Comparison of ENCODE assay signal across 9 cellular contexts in the genomic region with DNA sequence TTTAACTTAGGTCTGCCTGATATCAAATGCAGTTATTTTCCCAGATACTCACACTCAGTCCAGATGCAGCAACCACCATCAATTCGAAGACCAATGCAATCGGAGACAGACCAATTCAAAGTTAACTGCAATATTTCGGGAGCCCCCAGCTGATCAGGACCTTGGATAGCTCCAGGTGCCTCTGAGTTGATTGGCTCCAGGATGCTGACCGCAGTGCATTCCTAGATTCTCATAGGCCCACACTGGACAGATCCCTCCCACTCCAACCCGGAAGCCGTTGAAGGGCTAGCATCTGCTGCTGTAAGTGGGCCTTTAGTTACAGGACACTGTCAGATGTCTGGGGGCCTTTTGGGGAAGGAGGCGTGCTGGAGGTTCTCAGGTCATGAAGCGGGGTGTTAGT.
DNase-seq lines count a peak whose midpoint lies in the region; ATAC-seq and TF ChIP-seq lines count a peak whose summit lies in the region.
"Had no signal": no experiment of that assay in that cellular context is flagged by ENCODE, and none has a peak within 500 bp of the region (broad histone marks: within the 10 kb centered on the region; RNA-seq: fewer than 3 reads in every experiment).

No MANE protein-coding gene starts in this region.

- no TSS peak for BruUV-seq in OCI-LY7 (replicated peaks; lab: Mats Ljungman, UMichigan)

- intact Hi-C loops in OCI-LY7 (cut with micrococcal nuclease; ENCODE audit: unreplicated experiment) = no loop called here
- intact Hi-C loops in left lung (cut with DNase I) = no loop called here

- CTCF ChIA-PET in OCI-LY7 (lab: Charles Lee; ENCODE audit: unreplicated experiment) = no interaction called here

- no peaks in the 10 kb centered on the region for H3K4me1 ChIP-seq in OCI-LY7 (ENCODE audit: insufficient read depth, low read length, poor library complexity, severe bottlenecking)
- no peaks in the 10 kb centered on the region for H3K4me1 ChIP-seq in left lung
- no peaks in the 10 kb centered on the region for H3K4me1 ChIP-seq in upper lobe of left lung

- no peak overlapping the region for H3K27ac ChIP-seq in OCI-LY7 (ENCODE audit: low read depth, low read length, poor library complexity, severe bottlenecking)
- no peak overlapping the region for H3K27ac ChIP-seq in left lung
- no peak overlapping the region for H3K27ac ChIP-seq in upper lobe of left lung

- no peak overlapping the region for H3K4me3 ChIP-seq in OCI-LY7 (ENCODE audit: low read depth, low read length, poor library complexity, severe bottlenecking)
- no peak overlapping the region for H3K4me3 ChIP-seq in left lung
- H3K4me3 ChIP-seq in upper lobe of left lung = no peak overlapping the region

- H3K36me3 ChIP-seq in OCI-LY7 (ENCODE audit: insufficient read depth, low read length) = no peaks in the 10 kb centered on the region
- no peaks in the 10 kb centered on the region for H3K36me3 ChIP-seq in left lung
- H3K36me3 ChIP-seq in upper lobe of left lung = no peaks in the 10 kb centered on the region

- no peak overlapping the region for H3K4me2 ChIP-seq in OCI-LY7 (ENCODE audit: low read length)

- ATAC-seq in left lung = peak; percentile 88
- peak; percentile 67 to 73 for ATAC-seq in upper lobe of left lung (ENCODE audit: low FRiP score in 2 of 2)
- no peak for ATAC-seq in GM21619 (IDR thresholded peaks at IDR 0.05; ENCODE audit: unreplicated experiment)

- 11 to 15% methylated on average over 7 to 8 of the region's 8 CpGs for WGBS in upper lobe of left lung, 2 donors

- no peaks in the 10 kb centered on the region for H4K20me1 ChIP-seq in OCI-LY7 (ENCODE audit: insufficient read depth, low read length)

- H3K9me3 ChIP-seq in OCI-LY7 (ENCODE audit: low read length) (no peaks in the 10 kb centered on the region), left lung (no peaks in the 10 kb centered on the region), upper lobe of left lung (no peaks in the 10 kb centered on the region)

- no peaks in the 10 kb centered on the region for H3K9me2 ChIP-seq in OCI-LY7 (ENCODE audit: insufficient read depth, low read length)

- no peak overlapping the region for H2AFZ ChIP-seq in OCI-LY7 (ENCODE audit: low read length)

- TF ChIP-seq EP300 in upper lobe of left lung (IDR thresholded peaks at IDR 0.05) = no peak

- peaks cover 0 to 38% of the 10 kb centered on the region in 2 donors for H3K27me3 ChIP-seq in left lung
- H3K27me3 ChIP-seq in upper lobe of left lung = no peaks in the 10 kb centered on the region

- TF ChIP-seq CTCF in OCI-LY7 (conservative IDR thresholded peaks at IDR 0.05; ENCODE audit: low read length) = no peak
- TF ChIP-seq CTCF in left lung (IDR thresholded peaks at IDR 0.05) = no peak
- no peak for TF ChIP-seq CTCF in upper lobe of left lung (IDR thresholded peaks at IDR 0.05)

- H3K79me2 ChIP-seq in OCI-LY7 (ENCODE audit: insufficient read depth, low read depth, low read length) = no peaks in the 10 kb centered on the region

- DNase-seq in H4 (ENCODE audit: low spot score) (peak; percentile 62), OCI-LY7 (ENCODE audit: low spot score) (peak; percentile 66), amniotic epithelial cell (ENCODE audit: low read depth) (peak; percentile 36), left lung (peak in 1 of 2 donors; percentile 36), upper lobe of left lung (no peak), NCI-H128 (lab: John Stamatoyannopoulos, UW; ENCODE audit: unreplicated experiment) (no peak), SHP77 treated with DMSO at 0.1 percent for 48 hours (lab: John Stamatoyannopoulos, UW) (no peak)
- DNase-seq: naive B cell had no signal

- POLR2A ChIA-PET in OCI-LY7 (lab: Charles Lee) = interaction anchor here (0.7 kb wide), 1 partner anchor 84 kb away, joined by 3 read pairs; no protein-coding TSS in a partner anchor

- no peak for TF ChIP-seq POLR2A in upper lobe of left lung (IDR thresholded peaks at IDR 0.05)

Comparison
In these comparisons a context has a peak if more than half of its experiments do, and no peak if none do; other contexts are left out.
1. DNase-seq: peak in H4 (single experiment), OCI-LY7 (single experiment) and amniotic epithelial cell (single experiment); none in upper lobe of left lung (0 of 2), NCI-H128 (single experiment) and SHP77 treated with DMSO at 0.1 percent for 48 hours (single experiment).